In genomic region chr17:47785538-47786123, GRCh38 we compare ENCODE assay signal across 1 cellular context.
TF ChIP-seq lines count a peak whose summit lies in the region.

No MANE protein-coding gene starts in this region.

TF ChIP-seq in GM23338, 12 proteins besides CTCF, POLR2A, EP300 and RAD21:
- TF ChIP-seq ZNF331 (CRISPR knock-in tag; IDR thresholded peaks at IDR 0.05; ENCODE audit: low read depth): no peak
- TF ChIP-seq POLR2AphosphoS5 (IDR thresholded peaks at IDR 0.05; ENCODE audit: low read depth): no peak
- no peak for TF ChIP-seq CREB1 (CRISPR knock-in tag; IDR thresholded peaks at IDR 0.05; ENCODE audit: low read depth)
- TF ChIP-seq, protein P1, sequence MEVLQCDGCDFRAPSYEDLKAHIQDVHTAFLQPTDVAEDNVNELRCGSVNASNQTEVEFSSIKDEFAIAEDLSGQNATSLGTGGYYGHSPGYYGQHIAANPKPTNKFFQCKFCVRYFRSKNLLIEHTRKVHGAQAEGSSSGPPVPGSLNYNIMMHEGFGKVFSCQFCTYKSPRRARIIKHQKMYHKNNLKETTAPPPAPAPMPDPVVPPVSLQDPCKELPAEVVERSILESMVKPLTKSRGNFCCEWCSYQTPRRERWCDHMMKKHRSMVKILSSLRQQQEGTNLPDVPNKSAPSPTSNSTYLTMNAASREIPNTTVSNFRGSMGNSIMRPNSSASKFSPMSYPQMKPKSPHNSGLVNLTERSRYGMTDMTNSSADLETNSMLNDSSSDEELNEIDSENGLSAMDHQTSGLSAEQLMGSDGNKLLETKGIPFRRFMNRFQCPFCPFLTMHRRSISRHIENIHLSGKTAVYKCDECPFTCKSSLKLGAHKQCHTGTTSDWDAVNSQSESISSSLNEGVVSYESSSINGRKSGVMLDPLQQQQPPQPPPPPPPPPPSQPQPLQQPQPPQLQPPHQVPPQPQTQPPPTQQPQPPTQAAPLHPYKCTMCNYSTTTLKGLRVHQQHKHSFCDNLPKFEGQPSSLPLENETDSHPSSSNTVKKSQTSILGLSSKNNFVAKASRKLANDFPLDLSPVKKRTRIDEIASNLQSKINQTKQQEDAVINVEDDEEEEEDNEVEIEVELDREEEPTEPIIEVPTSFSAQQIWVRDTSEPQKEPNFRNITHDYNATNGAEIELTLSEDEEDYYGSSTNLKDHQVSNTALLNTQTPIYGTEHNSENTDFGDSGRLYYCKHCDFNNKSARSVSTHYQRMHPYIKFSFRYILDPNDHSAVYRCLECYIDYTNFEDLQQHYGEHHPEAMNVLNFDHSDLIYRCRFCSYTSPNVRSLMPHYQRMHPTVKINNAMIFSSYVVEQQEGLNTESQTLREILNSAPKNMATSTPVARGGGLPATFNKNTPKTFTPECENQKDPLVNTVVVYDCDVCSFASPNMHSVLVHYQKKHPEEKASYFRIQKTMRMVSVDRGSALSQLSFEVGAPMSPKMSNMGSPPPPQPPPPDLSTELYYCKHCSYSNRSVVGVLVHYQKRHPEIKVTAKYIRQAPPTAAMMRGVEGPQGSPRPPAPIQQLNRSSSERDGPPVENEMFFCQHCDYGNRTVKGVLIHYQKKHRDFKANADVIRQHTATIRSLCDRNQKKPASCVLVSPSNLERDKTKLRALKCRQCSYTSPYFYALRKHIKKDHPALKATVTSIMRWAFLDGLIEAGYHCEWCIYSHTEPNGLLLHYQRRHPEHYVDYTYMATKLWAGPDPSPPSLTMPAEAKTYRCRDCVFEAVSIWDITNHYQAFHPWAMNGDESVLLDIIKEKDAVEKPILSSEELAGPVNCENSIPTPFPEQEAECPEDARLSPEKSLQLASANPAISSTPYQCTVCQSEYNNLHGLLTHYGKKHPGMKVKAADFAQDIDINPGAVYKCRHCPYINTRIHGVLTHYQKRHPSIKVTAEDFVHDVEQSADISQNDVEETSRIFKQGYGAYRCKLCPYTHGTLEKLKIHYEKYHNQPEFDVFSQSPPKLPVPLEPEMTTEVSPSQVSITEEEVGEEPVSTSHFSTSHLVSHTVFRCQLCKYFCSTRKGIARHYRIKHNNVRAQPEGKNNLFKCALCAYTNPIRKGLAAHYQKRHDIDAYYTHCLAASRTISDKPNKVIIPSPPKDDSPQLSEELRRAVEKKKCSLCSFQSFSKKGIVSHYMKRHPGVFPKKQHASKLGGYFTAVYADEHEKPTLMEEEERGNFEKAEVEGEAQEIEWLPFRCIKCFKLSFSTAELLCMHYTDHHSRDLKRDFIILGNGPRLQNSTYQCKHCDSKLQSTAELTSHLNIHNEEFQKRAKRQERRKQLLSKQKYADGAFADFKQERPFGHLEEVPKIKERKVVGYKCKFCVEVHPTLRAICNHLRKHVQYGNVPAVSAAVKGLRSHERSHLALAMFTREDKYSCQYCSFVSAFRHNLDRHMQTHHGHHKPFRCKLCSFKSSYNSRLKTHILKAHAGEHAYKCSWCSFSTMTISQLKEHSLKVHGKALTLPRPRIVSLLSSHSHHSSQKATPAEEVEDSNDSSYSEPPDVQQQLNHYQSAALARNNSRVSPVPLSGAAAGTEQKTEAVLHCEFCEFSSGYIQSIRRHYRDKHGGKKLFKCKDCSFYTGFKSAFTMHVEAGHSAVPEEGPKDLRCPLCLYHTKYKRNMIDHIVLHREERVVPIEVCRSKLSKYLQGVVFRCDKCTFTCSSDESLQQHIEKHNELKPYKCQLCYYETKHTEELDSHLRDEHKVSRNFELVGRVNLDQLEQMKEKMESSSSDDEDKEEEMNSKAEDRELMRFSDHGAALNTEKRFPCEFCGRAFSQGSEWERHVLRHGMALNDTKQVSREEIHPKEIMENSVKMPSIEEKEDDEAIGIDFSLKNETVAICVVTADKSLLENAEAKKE (CRISPR knock-in tag; IDR thresholded peaks at IDR 0.05): no peak
- no peak for TF ChIP-seq STAT1 (IDR thresholded peaks at IDR 0.05; ENCODE audit: unreplicated experiment)
- no peak for TF ChIP-seq EZH2 (IDR thresholded peaks at IDR 0.05; ENCODE audit: low read depth, unreplicated experiment)
- TF ChIP-seq REST (IDR thresholded peaks at IDR 0.05; ENCODE audit: unreplicated experiment): peak; percentile 94
TF ChIP-seq in GM23338: peak in this region for 1.
